31 cellular contexts compared by ENCODE assay signal in the genomic region with DNA sequence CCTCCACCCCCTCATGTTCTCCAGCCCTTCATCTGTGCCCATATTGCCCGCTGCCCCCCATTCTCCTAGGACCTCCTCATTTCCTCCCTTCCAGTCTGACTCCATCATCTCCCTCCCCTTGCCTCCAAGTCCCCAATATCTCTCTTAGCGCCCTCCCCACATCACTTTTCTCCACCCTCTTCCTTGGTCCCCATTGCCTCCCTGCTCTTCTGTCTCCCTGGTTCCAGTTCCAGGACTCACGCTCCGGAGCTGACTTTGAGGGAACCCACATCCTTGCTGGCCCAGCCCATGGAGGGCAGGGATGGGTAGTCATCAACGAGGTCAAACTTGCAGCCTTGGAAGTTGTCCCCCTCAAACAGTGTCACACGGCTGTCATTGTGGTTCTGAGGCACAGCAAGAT. TPM values are rescaled to one million over a fixed set of nuclear protein-coding genes. Genes with fewer than 3 reads are reported as not detected.
"Had no signal": no experiment of that assay in that cellular context is flagged by ENCODE, and none has a peak within 500 bp of the region (broad histone marks: within the 10 kb centered on the region; RNA-seq: fewer than 3 reads in every experiment).

No MANE protein-coding gene starts in this region.

- H3K79me2 ChIP-seq: parathyroid adenoma had no signal

- DNase-seq: effector CD4-positive, alpha-beta T cell; foreskin fibroblast; gastrocnemius medialis; head of caudate nucleus; kidney; left lung; mesenchymal stem cell; mucosa of descending colon; naive B cell; stimulated activated CD4-positive, alpha-beta T cell treated with anti-CD3 and anti-CD28 coated beads, Interleukin-4, amount 100 ng/mL, for 4 hours; uterus had no signal

- H2AFZ ChIP-seq: parathyroid adenoma had no signal

- H3K36me3 ChIP-seq: gastrocnemius medialis, left lung, prostate gland, right atrium auricular region, thoracic aorta, tibial nerve, upper lobe of right lung, uterus had no signal

- FAIRE-seq: colon, kidney had no signal

- H3K9ac ChIP-seq: parathyroid adenoma had no signal

- ATAC-seq: esophagus mucosa; gastrocnemius medialis; left lung; mucosa of descending colon; natural killer cell treated with Interleukin-12 subunit alpha and Interleukin-12 subunit beta and Interleukin-15 and Interleukin-18, amount 100 ng/mL, for 72 hours; sciatic nerve; stimulated activated memory B cell treated with anti-CD40 and anti-IgM and Interleukin-4, amounts not matched to agents 10 μg/mL and 1 μg/mL and 100 μg/mL, for 72 hours; upper lobe of right lung had no signal

- H3K27ac ChIP-seq: dorsolateral prefrontal cortex, epithelial cell of prostate, gastrocnemius medialis, left lung, parathyroid adenoma, prostate gland, right atrium auricular region, thoracic aorta, tibial nerve, upper lobe of right lung, uterus had no signal

- H3K4me3 ChIP-seq: dorsolateral prefrontal cortex, gastrocnemius medialis, left lung, mucosa of descending colon, prostate gland, right atrium auricular region, thoracic aorta, tibial nerve, upper lobe of right lung, uterus had no signal

- H3K9me3 ChIP-seq: gastrocnemius medialis, left lung, mucosa of descending colon, prostate gland, right atrium auricular region, thoracic aorta, tibial nerve, upper lobe of right lung, uterus had no signal

RNA-seq across cellular contexts. Expression of a gene that starts 2.6 kb away (rescaled TPM):
- total RNA-seq: esophagus mucosa; gastrocnemius medialis; glomerular endothelial cell; kidney; left lung; lower leg skin; lung microvascular endothelial cell; mesothelial cell of epicardium; natural killer cell treated with Interleukin-12 subunit alpha and Interleukin-12 subunit beta and Interleukin-15 and Interleukin-18, amount 100 ng/mL, for 72 hours; neural crest cell; osteoblast; right atrium auricular region; sciatic nerve; skeletal muscle tissue; thoracic aorta; tibial nerve; upper lobe of right lung; uterus had no signal

RNA-seq across cellular contexts. Expression of a gene that starts 5.6 kb away (rescaled TPM):
- total RNA-seq: esophagus mucosa; gastrocnemius medialis; glomerular endothelial cell; kidney; left lung; lower leg skin; lung microvascular endothelial cell; natural killer cell treated with Interleukin-12 subunit alpha and Interleukin-12 subunit beta and Interleukin-15 and Interleukin-18, amount 100 ng/mL, for 72 hours; neural crest cell; osteoblast; right atrium auricular region; sciatic nerve; skeletal muscle tissue; thoracic aorta; tibial nerve; upper lobe of right lung; uterus had no signal

RNA-seq across cellular contexts. Expression of a gene that starts 31.1 kb away (rescaled TPM):
- total RNA-seq: esophagus mucosa; gastrocnemius medialis; glomerular endothelial cell; kidney; left lung; lower leg skin; lung microvascular endothelial cell; natural killer cell treated with Interleukin-12 subunit alpha and Interleukin-12 subunit beta and Interleukin-15 and Interleukin-18, amount 100 ng/mL, for 72 hours; osteoblast; prostate gland; right atrium auricular region; sciatic nerve; skeletal muscle tissue; thoracic aorta; tibial nerve; upper lobe of right lung; uterus had no signal

RNA-seq across cellular contexts. Expression of a gene that starts 50.7 kb away (rescaled TPM):
- total RNA-seq: esophagus mucosa; glomerular endothelial cell; lower leg skin; lung microvascular endothelial cell; mesothelial cell of epicardium; natural killer cell treated with Interleukin-12 subunit alpha and Interleukin-12 subunit beta and Interleukin-15 and Interleukin-18, amount 100 ng/mL, for 72 hours; osteoblast; right atrium auricular region; skeletal muscle tissue; thoracic aorta; tibial nerve; upper lobe of right lung had no signal
